In genomic region chr17:42198897-42199296, GRCh38 we compare ENCODE assay signal across 15 cellular contexts. TPM values are rescaled to one million over a fixed set of nuclear protein-coding genes. Genes with fewer than 3 reads are reported as not detected.
DNase-seq lines count a peak whose midpoint lies in the region; ATAC-seq and TF ChIP-seq lines count a peak whose summit lies in the region.
"Had no signal": no experiment of that assay in that cellular context is flagged by ENCODE, and none has a peak within 500 bp of the region (broad histone marks: within the 10 kb centered on the region; RNA-seq: fewer than 3 reads in every experiment).

No MANE protein-coding gene starts in this region.

- no peak overlapping the region for H2BK15ac ChIP-seq in H9 (ENCODE audit: low read depth, low read length)

- H3K4ac ChIP-seq in H9 (ENCODE audit: low read depth, low read length) = no peak overlapping the region

- H3K36me3 Mint-ChIP-seq in H9 (ENCODE audit: insufficient read depth in 1 of 3, low read depth in 3 of 3) = peaks cover 3 to 22% (median 22%) of the 10 kb centered on the region in 3 experiments; a peak in 6 of 7 replicates
- H3K36me3 Mint-ChIP-seq in immature natural killer cell = peaks cover 3 to 26% (median 5%) of the 10 kb centered on the region in 3 donors
- no peaks in the 10 kb centered on the region for H3K36me3 Mint-ChIP-seq in glutamatergic neuron (ENCODE audit: unreplicated experiment)

- no peak for TF ChIP-seq CTCF in H9 (conservative IDR thresholded peaks at IDR 0.05)
- no peak for TF ChIP-seq CTCF in glutamatergic neuron (IDR thresholded peaks at IDR 0.05; ENCODE audit: partially characterized antibody, unreplicated experiment)

- H3K9me3 Mint-ChIP-seq in H9 (no peaks in the 10 kb centered on the region), immature natural killer cell (no peaks in the 10 kb centered on the region), glutamatergic neuron (ENCODE audit: unreplicated experiment) (peaks cover 6% of the 10 kb centered on the region)

- no peak overlapping the region for H3K4me2 ChIP-seq in H9 (ENCODE audit: insufficient read depth, insufficient read length, low read length)

- H2AK5ac ChIP-seq in H9 (ENCODE audit: insufficient read length, low read length) = no peak overlapping the region

- H4K91ac ChIP-seq in H9 (ENCODE audit: insufficient read length, low read depth, low read length) = no peak overlapping the region

- no peaks in the 10 kb centered on the region for H3K36me3 ChIP-seq in SJCRH30

- no peaks in the 10 kb centered on the region for H4K20me1 ChIP-seq in H9 (ENCODE audit: control insufficient read depth, insufficient read depth, insufficient read length)

- no peak overlapping the region for H3K14ac ChIP-seq in H9 (ENCODE audit: insufficient read depth, low read length)

- no peak overlapping the region for H3K4me3 Mint-ChIP-seq in H9
- H3K4me3 Mint-ChIP-seq in immature natural killer cell = no peak overlapping the region
- H3K4me3 Mint-ChIP-seq in glutamatergic neuron (ENCODE audit: unreplicated experiment) = no peak overlapping the region
- H3K4me3 Mint-ChIP-seq: activated CD8-positive, alpha-beta memory T cell treated with anti-CD3 and anti-CD28 coated beads, Interleukin-2, amount 10 ng/mL, durations not matched to agents 7 days and 5 days had no signal

- WGBS in H9 (ENCODE audit: extremely low coverage, insufficient read length, low lambda C conversion rate) = no CpG with 5 or more reads among the region's 4 CpGs

- no peak overlapping the region for H3K27ac ChIP-seq in H9 (ENCODE audit: insufficient read length, low read depth, low read length)
- no peak overlapping the region for H3K27ac ChIP-seq in SJCRH30

- peaks cover 3% of the 10 kb centered on the region for H3K23me2 ChIP-seq in H9 (ENCODE audit: insufficient read length, low read depth, low read length, poor library complexity, severe bottlenecking)

- ATAC-seq in HG03354 (IDR thresholded peaks at IDR 0.05; ENCODE audit: poor library complexity, severe bottlenecking, unreplicated experiment) = no peak
- ATAC-seq: activated CD8-positive, alpha-beta memory T cell treated with anti-CD3 and anti-CD28 coated beads, Interleukin-2, amount 10 ng/mL, durations not matched to agents 7 days and 5 days had no signal

- H4K5ac ChIP-seq in H9 (ENCODE audit: insufficient read length, low read depth, low read length) = no peak overlapping the region

- H3K23ac ChIP-seq in H9 (ENCODE audit: insufficient read length, low read depth, low read length) = no peak overlapping the region

- no peak overlapping the region for H2BK12ac ChIP-seq in H9 (ENCODE audit: insufficient read length, low read depth, low read length)

- H3K27me3 Mint-ChIP-seq in H9 (ENCODE audit: low read depth) = no peaks in the 10 kb centered on the region
- H3K27me3 Mint-ChIP-seq in immature natural killer cell (ENCODE audit: low read depth in 3 of 3) = peaks cover 0 to 6% (median 4%) of the 10 kb centered on the region in 3 donors
- peaks cover 8% of the 10 kb centered on the region for H3K27me3 Mint-ChIP-seq in glutamatergic neuron (ENCODE audit: unreplicated experiment)
- H3K27me3 Mint-ChIP-seq: activated CD8-positive, alpha-beta memory T cell treated with anti-CD3 and anti-CD28 coated beads, Interleukin-2, amount 10 ng/mL, durations not matched to agents 7 days and 5 days had no signal

- peaks cover 6 to 10% of the 10 kb centered on the region in 2 experiments for H3K4me1 Mint-ChIP-seq in H9
- peaks cover 8 to 9% of the 10 kb centered on the region in 2 donors for H3K4me1 Mint-ChIP-seq in immature natural killer cell
- H3K4me1 Mint-ChIP-seq in glutamatergic neuron (ENCODE audit: low read depth, unreplicated experiment) = peaks cover 6% of the 10 kb centered on the region

- H3K79me2 ChIP-seq in H9 (ENCODE audit: insufficient read depth, low read length) = no peaks in the 10 kb centered on the region

- H3K9ac ChIP-seq in H9 (ENCODE audit: extremely low read depth, insufficient read length, low read length) = no peak overlapping the region

- H3T11ph ChIP-seq in H9 (ENCODE audit: low read length) = no peak overlapping the region

- no peak overlapping the region for H3K56ac ChIP-seq in H9 (ENCODE audit: insufficient read length, low read depth, low read length)

- H4K8ac ChIP-seq in H9 (replicated peaks; ENCODE audit: insufficient read length, low read depth, low read length) = no peak overlapping the region

- no peak overlapping the region for H3K18ac ChIP-seq in H9 (ENCODE audit: insufficient read length, low read depth, low read length)

- H2AFZ ChIP-seq in H9 (ENCODE audit: low read length) = no peak overlapping the region

- H2BK5ac ChIP-seq in H9 (ENCODE audit: insufficient read length, low read length) = no peak overlapping the region

- H3K27me3 ChIP-seq in H9 (ENCODE audit: insufficient read depth, low read length) (no peaks in the 10 kb centered on the region), SJCRH30 (no peaks in the 10 kb centered on the region)

- H3K4me1 ChIP-seq in H9 (ENCODE audit: insufficient read depth, low read length) (no peaks in the 10 kb centered on the region), SJCRH30 (peaks cover 5% of the 10 kb centered on the region)

- H3K27ac Mint-ChIP-seq in H9 = peak overlapping the region; percentile 12 to 87 (median 81); a peak in 3 of 7 replicates
- H3K27ac Mint-ChIP-seq in immature natural killer cell = peak overlapping the region in 4 of 6 donors; percentile 13 to 58 (median 32)
- no peak overlapping the region for H3K27ac Mint-ChIP-seq in glutamatergic neuron (ENCODE audit: unreplicated experiment)
- H3K27ac Mint-ChIP-seq: activated CD8-positive, alpha-beta memory T cell treated with anti-CD3 and anti-CD28 coated beads, Interleukin-2, amount 10 ng/mL, durations not matched to agents 7 days and 5 days had no signal

- DNase-seq in Ammon's horn (ENCODE audit: low spot score) = peak; percentile 41
- DNase-seq in H9 = no peak
- peak; percentile 41 for DNase-seq in SKM-1 treated with dmso at 0.1 percent for 144 hours (lab: John Stamatoyannopoulos, UW; ENCODE audit: unreplicated experiment)
- DNase-seq in immature natural killer cell = no peak
- no peak for DNase-seq in glutamatergic neuron
- no peak for DNase-seq in central memory CD4-positive, alpha-beta T cell
- no peak for DNase-seq in SJCRH30
- DNase-seq: activated CD8-positive, alpha-beta memory T cell treated with anti-CD3 and anti-CD28 coated beads, Interleukin-2, amount 10 ng/mL, durations not matched to agents 7 days and 5 days; amniotic stem cell; DND-41; NCI-H2171 treated with DMSO at 0.1 percent for 48 hours; stimulated activated CD4-positive, alpha-beta T cell treated with anti-CD3 and anti-CD28 coated beads, Interleukin-1b, Interleukin-23, amount 100 ng/mL, for 48 hours; T-helper 2 cell had no signal

- no peak overlapping the region for H2BK120ac ChIP-seq in H9 (ENCODE audit: low read depth, low read length, poor library complexity, severe bottlenecking)

- no peak overlapping the region for H2BK20ac ChIP-seq in H9 (ENCODE audit: low read depth, low read length, poor library complexity, severe bottlenecking)

- H3K4me3 ChIP-seq in SJCRH30 = no peak overlapping the region
- H3K4me3 ChIP-seq: coronary artery had no signal

- H3K79me1 ChIP-seq in H9 (ENCODE audit: insufficient read depth, low read depth, low read length, poor library complexity, severe bottlenecking) = no peaks in the 10 kb centered on the region

- H3K9me3 ChIP-seq in H9 (ENCODE audit: control insufficient read depth, low read depth, low read length) (no peaks in the 10 kb centered on the region), SJCRH30 (replicated peaks) (no peaks in the 10 kb centered on the region)

RNA-seq across cellular contexts. Expression of gene GHDC, which starts 4.6 kb away (rescaled TPM):
- total RNA-seq in H9 (2021) = 8.5 and 11.0 TPM in 2 replicates
- polyA plus RNA-seq in immature natural killer cell = 10 to 100 TPM; 15.8 to 21.1 (median 19.9) TPM
- 5.3 TPM for total RNA-seq in glutamatergic neuron (ENCODE audit: unreplicated experiment)
- total RNA-seq in SJCRH30 (2014; rRNA removed; shearing (Covaris generic)) = 6.7 and 9.9 TPM in 2 replicates

RNA-seq across cellular contexts. Expression of gene HCRT, which starts 13.6 kb away (rescaled TPM):
- not detected in 2 replicates for total RNA-seq in H9 (2021)
- not detected for polyA plus RNA-seq in immature natural killer cell
- not detected for total RNA-seq in glutamatergic neuron (ENCODE audit: unreplicated experiment)
- 1.0 TPM in 1 of 2 replicates, not detected in the other for total RNA-seq in SJCRH30 (2014; rRNA removed; shearing (Covaris generic))
- total RNA-seq: activated CD8-positive, alpha-beta memory T cell treated with anti-CD3 and anti-CD28 coated beads, Interleukin-2, amount 10 ng/mL, durations not matched to agents 7 days and 5 days had no signal

RNA-seq across cellular contexts. Expression of gene KCNH4, which starts 18.0 kb away (rescaled TPM):
- 0.13 TPM in 1 of 2 replicates, not detected in the other for total RNA-seq in H9 (2021)
- not detected for polyA plus RNA-seq in immature natural killer cell
- total RNA-seq in glutamatergic neuron (ENCODE audit: unreplicated experiment) = 0.71 TPM
- total RNA-seq in SJCRH30 (2014; rRNA removed; shearing (Covaris generic)) = 0.04 TPM in 1 of 2 replicates, not detected in the other

RNA-seq across cellular contexts. Expression of gene RAB5C, which starts 44.1 kb away (rescaled TPM):
- total RNA-seq in H9 (2021) (73.8 and 75.7 TPM in 2 replicates), glutamatergic neuron (ENCODE audit: unreplicated experiment) (94.7 TPM)
- polyA plus RNA-seq in immature natural killer cell = 100 to 1,000 TPM; 120 to 152 (median 133) TPM
- total RNA-seq in SJCRH30 (2014; rRNA removed; shearing (Covaris generic)) = 90.2 and 91.1 TPM in 2 replicates

Comparison
In these comparisons a context has a peak if more than half of its experiments do, and no peak if none do; other contexts are left out.
1. DNase-seq: peak in Ammon's horn (single experiment) and SKM-1 treated with dmso at 0.1 percent for 144 hours (single experiment); none in H9 (single experiment), immature natural killer cell (0 of 3), glutamatergic neuron (single experiment), central memory CD4-positive, alpha-beta T cell (single experiment) and SJCRH30 (0 of 2).